8 cellular contexts compared by ENCODE assay signal in the genomic region with DNA sequence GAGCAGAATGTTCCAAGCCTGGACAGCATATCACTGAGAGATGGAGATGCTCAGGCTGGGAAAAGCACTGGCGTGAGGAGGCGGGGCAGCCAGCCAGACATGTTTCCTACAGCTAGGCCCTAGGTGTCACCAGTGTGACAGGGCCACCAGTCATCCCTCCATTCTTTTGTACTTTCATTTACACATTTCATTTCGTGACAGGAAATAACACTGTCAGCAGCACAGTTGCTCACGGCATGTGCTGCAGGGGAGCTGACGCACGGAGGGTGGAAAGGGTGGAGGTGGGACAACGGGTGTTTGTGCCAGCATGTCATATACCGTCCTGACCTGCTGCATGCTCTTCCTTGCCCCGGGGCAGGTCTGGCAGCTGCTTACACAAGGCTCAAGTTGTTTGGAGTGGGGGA. TPM values are rescaled to one million over a fixed set of nuclear protein-coding genes. Genes with fewer than 3 reads are reported as not detected.
DNase-seq lines count a peak whose midpoint lies in the region; ATAC-seq and TF ChIP-seq lines count a peak whose summit lies in the region.

No MANE protein-coding gene starts in this region.

- DNase-seq in BE2C (peak; percentile 39), GM19238 (ENCODE audit: insufficient read length, low spot score) (peak; percentile 31), chondrocyte (ENCODE audit: low spot score) (no peak), NCI-H187 (lab: John Stamatoyannopoulos, UW) (no peak), NCI-H526 treated with DMSO at 0.1 percent for 48 hours (lab: John Stamatoyannopoulos, UW) (no peak)
- DNase-seq in activated CD4-positive, CD25-positive, alpha-beta regulatory T cell treated with anti-CD3 and anti-CD28 coated beads, Interleukin-2, amount 50 U/mL, for 72 hours, result peak; percentile 76
- peak; percentile 57 to 63 for DNase-seq in stimulated activated CD4-positive, alpha-beta T cell treated with anti-CD3 and anti-CD28 coated beads, Interleukin-2, amount 100 ng/mL, for 48 hours

- H3K27ac Mint-ChIP-seq in chondrocyte (ENCODE audit: unreplicated experiment), result no peak overlapping the region

- H3K4me3 ChIP-seq in BE2C (ENCODE audit: low read depth, low read length), result no peak overlapping the region; the same call in 1 of the 2 replicates

- H3K4me1 ChIP-seq in BE2C, result no peaks in the 10 kb centered on the region

- peaks cover 10% of the 10 kb centered on the region for H3K4me1 Mint-ChIP-seq in chondrocyte (ENCODE audit: low read depth)

- H3K27me3 Mint-ChIP-seq in chondrocyte (ENCODE audit: low read depth), result no peaks in the 10 kb centered on the region

- peak; percentile 57 for ATAC-seq in HG03280 (IDR thresholded peaks at IDR 0.05; ENCODE audit: unreplicated experiment)

- no peak for TF ChIP-seq CTCF in BE2C (IDR thresholded peaks at IDR 0.05; ENCODE audit: low read depth, low read length)
- no peak for TF ChIP-seq CTCF in chondrocyte (IDR thresholded peaks at IDR 0.05)

- H3K27me3 ChIP-seq in BE2C, result peaks cover 6% of the 10 kb centered on the region; the same call in 1 of the 2 replicates

- H3K4me3 Mint-ChIP-seq in chondrocyte (ENCODE audit: unreplicated experiment), result peak overlapping the region; percentile 8

- H3K9me3 ChIP-seq in BE2C, result no peaks in the 10 kb centered on the region; the same call in 1 of the 2 replicates

- no peaks in the 10 kb centered on the region for H3K36me3 ChIP-seq in BE2C

- H3K9me3 Mint-ChIP-seq in chondrocyte (ENCODE audit: low read depth), result no peaks in the 10 kb centered on the region

- no peaks in the 10 kb centered on the region for H3K36me3 Mint-ChIP-seq in chondrocyte (ENCODE audit: low read depth)

RNA-seq across cellular contexts. Expression of gene CEMIP2, which starts 14.8 kb away (rescaled TPM):
- polyA plus RNA-seq in BE2C (2012; ENCODE audit: insufficient read depth, insufficient read length, low read depth), result 1.8 TPM
- 23.3 to 24.4 TPM (median 23.7 TPM) in 3 replicates for total RNA-seq in chondrocyte

Comparison
In these comparisons a context has a peak if more than half of its experiments do, and no peak if none do; other contexts are left out.
1. DNase-seq: peak in BE2C (single experiment), GM19238 (single experiment), activated CD4-positive, CD25-positive, alpha-beta regulatory T cell treated with anti-CD3 and anti-CD28 coated beads, Interleukin-2, amount 50 U/mL, for 72 hours (single experiment) and stimulated activated CD4-positive, alpha-beta T cell treated with anti-CD3 and anti-CD28 coated beads, Interleukin-2, amount 100 ng/mL, for 48 hours (2 of 2); none in chondrocyte (single experiment), NCI-H187 (0 of 2) and NCI-H526 treated with DMSO at 0.1 percent for 48 hours (single experiment).